17 cellular contexts compared by ENCODE assay signal in the genomic region with DNA sequence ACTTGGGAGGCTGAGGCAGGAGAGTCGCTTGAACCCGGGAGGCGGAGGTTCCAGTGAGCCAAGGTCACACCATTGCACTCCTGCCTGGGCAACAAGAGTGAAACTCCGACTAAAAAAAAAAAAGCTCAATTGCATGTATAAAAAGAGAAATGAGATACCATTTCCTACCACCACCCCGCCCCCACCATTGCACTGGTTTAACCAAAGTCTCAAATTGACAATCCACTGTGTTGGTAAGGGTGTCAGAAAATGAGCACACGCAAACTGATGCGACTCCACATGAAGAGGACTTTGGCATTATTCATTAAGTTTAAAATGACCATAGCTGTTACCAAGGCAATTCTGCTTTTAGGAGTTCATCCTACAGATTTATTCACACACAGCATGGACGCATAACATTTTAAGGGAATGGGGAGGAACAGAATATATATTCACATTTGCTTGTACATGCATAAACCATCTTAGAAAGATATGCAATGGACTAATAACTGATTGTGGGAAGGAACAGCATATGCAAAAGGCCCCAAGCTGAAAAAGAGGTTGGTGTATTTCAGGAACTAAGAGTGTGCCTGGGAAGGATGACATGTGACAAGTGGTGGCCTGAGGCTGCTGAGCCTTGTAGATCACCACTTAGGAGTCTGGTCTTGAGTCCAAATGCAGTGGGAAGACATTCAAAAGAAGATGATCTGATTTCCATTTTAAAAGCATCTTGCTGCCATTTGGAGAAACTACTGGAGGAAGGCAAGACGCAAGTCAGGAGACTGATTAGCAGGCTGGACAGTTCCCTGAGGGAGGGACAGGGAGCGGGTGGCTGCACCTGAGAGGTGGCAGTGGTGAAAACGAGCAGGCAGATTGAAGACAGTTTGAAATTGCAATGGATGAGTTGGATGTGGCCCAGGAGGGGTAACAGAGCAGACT. TPM values are rescaled to one million over a fixed set of nuclear protein-coding genes. Genes with fewer than 3 reads are reported as not detected.
DNase-seq lines count a peak whose midpoint lies in the region; ATAC-seq and TF ChIP-seq lines count a peak whose summit lies in the region.
"Had no signal": no experiment of that assay in that cellular context is flagged by ENCODE, and none has a peak within 500 bp of the region (broad histone marks: within the 10 kb centered on the region; RNA-seq: fewer than 3 reads in every experiment).

No MANE protein-coding gene starts in this region.

- ATAC-seq in Right ventricle myocardium superior (ENCODE audit: poor library complexity) (peak; percentile 34), activated B cell treated with CpG ODN at 0.5 μM for 24 hours (ENCODE audit: low read depth) (peak; percentile 28), GM21360 (IDR thresholded peaks at IDR 0.05; ENCODE audit: unreplicated experiment) (no peak)
- ATAC-seq in stimulated activated effector memory CD8-positive, alpha-beta T cell treated with anti-CD3 and anti-CD28 coated beads, Interleukin-12 subunit alpha, Interleukin-12 subunit beta, amount 100 ng/mL, for 72 hours = peak; percentile 69
- ATAC-seq: left colon had no signal

- no peaks in the 10 kb centered on the region for H3K9me3 ChIP-seq in right atrium auricular region
- H3K9me3 ChIP-seq: colonic mucosa had no signal

- H3K27me3 Mint-ChIP-seq in activated B cell treated with CpG ODN at 0.5 μM for 24 hours = no peaks in the 10 kb centered on the region
- no peaks in the 10 kb centered on the region for H3K27me3 Mint-ChIP-seq in activated naive CD4-positive, alpha-beta T cell treated with anti-CD3 and anti-CD28 coated beads for 36 hours (ENCODE audit: low read depth)
- H3K27me3 Mint-ChIP-seq: activated naive CD4-positive, alpha-beta T cell treated with anti-CD3 and anti-CD28 coated beads, Interleukin-2, amount 50 U/mL, for 24 hours had no signal

- peaks cover 47% of the 10 kb centered on the region for H3K4me1 Mint-ChIP-seq in activated B cell treated with CpG ODN at 0.5 μM for 24 hours
- peaks cover 47% of the 10 kb centered on the region for H3K4me1 Mint-ChIP-seq in stimulated activated effector memory CD8-positive, alpha-beta T cell treated with anti-CD3 and anti-CD28 coated beads, Interleukin-12 subunit alpha, Interleukin-12 subunit beta, amount 100 ng/mL, for 72 hours
- peaks cover 18% of the 10 kb centered on the region for H3K4me1 Mint-ChIP-seq in activated naive CD4-positive, alpha-beta T cell treated with anti-CD3 and anti-CD28 coated beads for 36 hours (ENCODE audit: low read depth)

- peaks cover 0 to 23% of the 10 kb centered on the region in 2 donors for H3K4me1 ChIP-seq in right atrium auricular region

- H3K27ac ChIP-seq in right atrium auricular region = peak overlapping the region in 1 of 2 donors; percentile 51
- H3K27ac ChIP-seq: colonic mucosa, SK-N-MC, VCaP had no signal

- peak overlapping the region; percentile 18 for H3K27ac Mint-ChIP-seq in activated B cell treated with CpG ODN at 0.5 μM for 24 hours
- peak overlapping the region; percentile 9 for H3K27ac Mint-ChIP-seq in stimulated activated effector memory CD8-positive, alpha-beta T cell treated with anti-CD3 and anti-CD28 coated beads, Interleukin-12 subunit alpha, Interleukin-12 subunit beta, amount 100 ng/mL, for 72 hours
- H3K27ac Mint-ChIP-seq in activated naive CD4-positive, alpha-beta T cell treated with anti-CD3 and anti-CD28 coated beads for 36 hours = no peak overlapping the region
- H3K27ac Mint-ChIP-seq: activated naive CD4-positive, alpha-beta T cell treated with anti-CD3 and anti-CD28 coated beads, Interleukin-2, amount 50 U/mL, for 24 hours had no signal

- H3K9me3 Mint-ChIP-seq in activated B cell treated with CpG ODN at 0.5 μM for 24 hours = no peaks in the 10 kb centered on the region
- no peaks in the 10 kb centered on the region for H3K9me3 Mint-ChIP-seq in stimulated activated effector memory CD8-positive, alpha-beta T cell treated with anti-CD3 and anti-CD28 coated beads, Interleukin-12 subunit alpha, Interleukin-12 subunit beta, amount 100 ng/mL, for 72 hours
- H3K9me3 Mint-ChIP-seq in activated naive CD4-positive, alpha-beta T cell treated with anti-CD3 and anti-CD28 coated beads for 36 hours = no peaks in the 10 kb centered on the region
- H3K9me3 Mint-ChIP-seq: activated naive CD4-positive, alpha-beta T cell treated with anti-CD3 and anti-CD28 coated beads, Interleukin-2, amount 50 U/mL, for 24 hours had no signal

- H3K4me3 Mint-ChIP-seq in activated B cell treated with CpG ODN at 0.5 μM for 24 hours = peak overlapping the region; percentile 7
- H3K4me3 Mint-ChIP-seq in stimulated activated effector memory CD8-positive, alpha-beta T cell treated with anti-CD3 and anti-CD28 coated beads, Interleukin-12 subunit alpha, Interleukin-12 subunit beta, amount 100 ng/mL, for 72 hours = no peak overlapping the region
- no peak overlapping the region for H3K4me3 Mint-ChIP-seq in activated naive CD4-positive, alpha-beta T cell treated with anti-CD3 and anti-CD28 coated beads for 36 hours
- H3K4me3 Mint-ChIP-seq: activated naive CD4-positive, alpha-beta T cell treated with anti-CD3 and anti-CD28 coated beads, Interleukin-2, amount 50 U/mL, for 24 hours had no signal

- DNase-seq in Right ventricle myocardium superior (no peak), right atrium auricular region (ENCODE audit: low spot score) (no peak), GM10266 (ENCODE audit: extremely low spot score) (no peak), activated B cell treated with CpG ODN at 0.5 μM for 24 hours (no peak)
- DNase-seq in stimulated activated effector memory CD8-positive, alpha-beta T cell treated with anti-CD3 and anti-CD28 coated beads, Interleukin-12 subunit alpha, Interleukin-12 subunit beta, amount 100 ng/mL, for 72 hours (ENCODE audit: low spot score in 2 of 2) = no peak
- DNase-seq in activated naive CD4-positive, alpha-beta T cell treated with anti-CD3 and anti-CD28 coated beads for 36 hours = no peak
- DNase-seq: activated CD8-positive, alpha-beta memory T cell treated with anti-CD3 and anti-CD28 coated beads, Interleukin-2, amount 50 U/mL, for 4 hours; colonic mucosa; foreskin fibroblast; left colon; MM.1S; NCI-H2029; NCI-H510A had no signal

- CTCF ChIA-PET in activated B cell treated with CpG ODN at 0.5 μM for 24 hours (lab: Charles Lee) = interaction anchor here (0.9 to 2.0 kb wide), 2 partner anchors 8 to 9 kb away, joined by 3 to 6 read pairs; no protein-coding TSS in a partner anchor
- CTCF ChIA-PET in activated naive CD4-positive, alpha-beta T cell treated with anti-CD3 and anti-CD28 coated beads for 36 hours (lab: Charles Lee) = interaction anchor here (1.0 kb wide), 2 partner anchors 103 to 116 kb away, joined by 3 read pairs; no protein-coding TSS in a partner anchor

- POLR2A ChIA-PET in activated B cell treated with CpG ODN at 0.5 μM for 24 hours (lab: Charles Lee) = interaction anchor here (0.6 to 2.3 kb wide), 4 partner anchors 11 to 116 kb away, joined by 3 to 5 read pairs (median 3); no protein-coding TSS in a partner anchor

- H3K36me3 Mint-ChIP-seq in activated B cell treated with CpG ODN at 0.5 μM for 24 hours (ENCODE audit: low read depth) = no peaks in the 10 kb centered on the region
- H3K36me3 Mint-ChIP-seq in stimulated activated effector memory CD8-positive, alpha-beta T cell treated with anti-CD3 and anti-CD28 coated beads, Interleukin-12 subunit alpha, Interleukin-12 subunit beta, amount 100 ng/mL, for 72 hours = peaks cover 4% of the 10 kb centered on the region
- H3K36me3 Mint-ChIP-seq in activated naive CD4-positive, alpha-beta T cell treated with anti-CD3 and anti-CD28 coated beads for 36 hours (ENCODE audit: low read depth) = no peaks in the 10 kb centered on the region
- H3K36me3 Mint-ChIP-seq: activated naive CD4-positive, alpha-beta T cell treated with anti-CD3 and anti-CD28 coated beads, Interleukin-2, amount 50 U/mL, for 24 hours had no signal

- TF ChIP-seq CTCF in right atrium auricular region (IDR thresholded peaks at IDR 0.05) (no peak), GM10266 (IDR thresholded peaks at IDR 0.05; ENCODE audit: control insufficient read depth, insufficient read depth, low read depth, missing control alignments) (peak; percentile 9), activated B cell treated with CpG ODN at 0.5 μM for 24 hours (IDR thresholded peaks at IDR 0.05) (no peak)

- no peaks in the 10 kb centered on the region for H3K36me3 ChIP-seq in right atrium auricular region
- H3K36me3 ChIP-seq: colonic mucosa had no signal

- H3K4me3 ChIP-seq in right atrium auricular region = no peak overlapping the region
- H3K4me3 ChIP-seq: colonic mucosa, SK-N-MC had no signal

- no peaks in the 10 kb centered on the region for H3K27me3 ChIP-seq in right atrium auricular region
- H3K27me3 ChIP-seq: colonic mucosa had no signal

- intact Hi-C loops in Right ventricle myocardium superior (cut with DNase I) (no loop called here), activated B cell treated with CpG ODN at 0.5 μM for 24 hours (cut with micrococcal nuclease) (loop anchor here (5.0 kb wide), 1 partner anchor 356 kb away; no protein-coding TSS in a partner anchor)
- intact Hi-C loops in activated naive CD4-positive, alpha-beta T cell treated with anti-CD3 and anti-CD28 coated beads for 36 hours (cut with micrococcal nuclease) = no loop called here

RNA-seq across cellular contexts. Expression of a gene that starts 37.2 kb away (rescaled TPM):
- total RNA-seq in Right ventricle myocardium superior = 20.1 TPM
- total RNA-seq in right atrium auricular region = 10 to 100 TPM; 28.1 to 38.7 TPM
- total RNA-seq in activated B cell treated with CpG ODN at 0.5 μM for 24 hours = 212 and 227 TPM in 2 replicates
- total RNA-seq in activated naive CD4-positive, alpha-beta T cell treated with anti-CD3 and anti-CD28 coated beads for 36 hours = 100 to 1,000 TPM; 111 to 119 TPM
